ENCODE assay signal across 20 cellular contexts in genomic region chr2:131120815-131121317, GRCh38.
"Had no signal": no experiment of that assay in that cellular context is flagged by ENCODE, and none has a peak within 500 bp of the region (broad histone marks: within the 10 kb centered on the region; RNA-seq: fewer than 3 reads in every experiment).

No MANE protein-coding gene starts in this region.

- H3K27me3 Mint-ChIP-seq: activated B cell treated with CpG ODN at 0.5 μM for 24 hours; activated CD4-positive, alpha-beta T cell treated with anti-CD3 and anti-CD28 coated beads, Interleukin-2, amount 10 ng/mL, durations not matched to agents 7 days and 5 days; activated naive CD4-positive, alpha-beta T cell treated with anti-CD3 and anti-CD28 coated beads, Interleukin-2, amount 10 ng/mL, durations not matched to agents 7 days and 5 days; activated T-helper 17 cell treated with anti-CD3 and anti-CD28 coated beads, Interleukin-2, amount 50 U/mL, for 72 hours; naive thymus-derived CD8-positive, alpha-beta T cell; stimulated activated naive CD8-positive, alpha-beta T cell treated with anti-CD3 and anti-CD28 coated beads, Interleukin-15, amount 100 ng/mL, for 72 hours had no signal

- H3K4me3 Mint-ChIP-seq: activated B cell treated with CpG ODN at 0.5 μM for 24 hours; activated CD4-positive, alpha-beta T cell treated with anti-CD3 and anti-CD28 coated beads, Interleukin-2, amount 10 ng/mL, durations not matched to agents 7 days and 5 days; activated naive CD4-positive, alpha-beta T cell treated with anti-CD3 and anti-CD28 coated beads, Interleukin-2, amount 10 ng/mL, durations not matched to agents 7 days and 5 days; activated T-helper 17 cell treated with anti-CD3 and anti-CD28 coated beads, Interleukin-2, amount 50 U/mL, for 72 hours; immature natural killer cell; stimulated activated naive CD8-positive, alpha-beta T cell treated with anti-CD3 and anti-CD28 coated beads, Interleukin-15, amount 100 ng/mL, for 72 hours had no signal

- H3K27ac Mint-ChIP-seq: activated B cell treated with CpG ODN at 0.5 μM for 24 hours; activated CD4-positive, alpha-beta T cell treated with anti-CD3 and anti-CD28 coated beads, Interleukin-2, amount 10 ng/mL, durations not matched to agents 7 days and 5 days; activated naive CD4-positive, alpha-beta T cell treated with anti-CD3 and anti-CD28 coated beads, Interleukin-2, amount 10 ng/mL, durations not matched to agents 7 days and 5 days; activated T-helper 17 cell treated with anti-CD3 and anti-CD28 coated beads, Interleukin-2, amount 50 U/mL, for 72 hours had no signal

- H3K4me1 ChIP-seq: body of pancreas, testis had no signal

- H3K9me3 ChIP-seq: body of pancreas, testis had no signal

- DNase-seq: activated B cell treated with CpG ODN at 0.5 μM for 24 hours; activated CD4-positive, alpha-beta T cell treated with anti-CD3 and anti-CD28 coated beads, Interleukin-2, amount 10 ng/mL, durations not matched to agents 7 days and 5 days; activated naive CD4-positive, alpha-beta T cell treated with anti-CD3 and anti-CD28 coated beads, Interleukin-2, amount 10 ng/mL, durations not matched to agents 7 days and 5 days; amniotic stem cell; body of pancreas; central memory CD4-positive, alpha-beta T cell; dermis blood vessel endothelial cell; immature natural killer cell; left cardiac atrium; naive thymus-derived CD8-positive, alpha-beta T cell; nucleus accumbens; stimulated activated CD4-positive, alpha-beta T cell treated with anti-CD3 and anti-CD28 coated beads, Interleukin-15, amount 100 ng/mL, for 24 hours; stimulated activated CD4-positive, alpha-beta T cell treated with anti-CD3 and anti-CD28 coated beads, Interleukin-4, amount 100 ng/mL, for 4 hours; stimulated activated naive CD8-positive, alpha-beta T cell treated with anti-CD3 and anti-CD28 coated beads, Interleukin-15, amount 100 ng/mL, for 72 hours; testis had no signal

- ATAC-seq: activated T-helper 17 cell treated with anti-CD3 and anti-CD28 coated beads, Interleukin-2, amount 50 U/mL, for 72 hours; body of pancreas; esophagus mucosa; left cardiac atrium; naive thymus-derived CD8-positive, alpha-beta T cell; SK-N-SH treated with all-trans-retinoic acid at 6 μM for 48 hours; stimulated activated naive CD8-positive, alpha-beta T cell treated with anti-CD3 and anti-CD28 coated beads, Interleukin-15, amount 100 ng/mL, for 72 hours had no signal

- H3K27me3 ChIP-seq: body of pancreas, testis had no signal

- H3K27ac ChIP-seq: body of pancreas, testis had no signal

- FAIRE-seq: endometrium had no signal

- H3K4me3 ChIP-seq: body of pancreas, lung, testis had no signal

- H3K9me3 Mint-ChIP-seq: activated naive CD4-positive, alpha-beta T cell treated with anti-CD3 and anti-CD28 coated beads, Interleukin-2, amount 10 ng/mL, durations not matched to agents 7 days and 5 days; activated T-helper 17 cell treated with anti-CD3 and anti-CD28 coated beads, Interleukin-2, amount 50 U/mL, for 72 hours; immature natural killer cell; naive thymus-derived CD8-positive, alpha-beta T cell; stimulated activated naive CD8-positive, alpha-beta T cell treated with anti-CD3 and anti-CD28 coated beads, Interleukin-15, amount 100 ng/mL, for 72 hours had no signal
